ENCODE assay signal across 8 cellular contexts in the genomic region with DNA sequence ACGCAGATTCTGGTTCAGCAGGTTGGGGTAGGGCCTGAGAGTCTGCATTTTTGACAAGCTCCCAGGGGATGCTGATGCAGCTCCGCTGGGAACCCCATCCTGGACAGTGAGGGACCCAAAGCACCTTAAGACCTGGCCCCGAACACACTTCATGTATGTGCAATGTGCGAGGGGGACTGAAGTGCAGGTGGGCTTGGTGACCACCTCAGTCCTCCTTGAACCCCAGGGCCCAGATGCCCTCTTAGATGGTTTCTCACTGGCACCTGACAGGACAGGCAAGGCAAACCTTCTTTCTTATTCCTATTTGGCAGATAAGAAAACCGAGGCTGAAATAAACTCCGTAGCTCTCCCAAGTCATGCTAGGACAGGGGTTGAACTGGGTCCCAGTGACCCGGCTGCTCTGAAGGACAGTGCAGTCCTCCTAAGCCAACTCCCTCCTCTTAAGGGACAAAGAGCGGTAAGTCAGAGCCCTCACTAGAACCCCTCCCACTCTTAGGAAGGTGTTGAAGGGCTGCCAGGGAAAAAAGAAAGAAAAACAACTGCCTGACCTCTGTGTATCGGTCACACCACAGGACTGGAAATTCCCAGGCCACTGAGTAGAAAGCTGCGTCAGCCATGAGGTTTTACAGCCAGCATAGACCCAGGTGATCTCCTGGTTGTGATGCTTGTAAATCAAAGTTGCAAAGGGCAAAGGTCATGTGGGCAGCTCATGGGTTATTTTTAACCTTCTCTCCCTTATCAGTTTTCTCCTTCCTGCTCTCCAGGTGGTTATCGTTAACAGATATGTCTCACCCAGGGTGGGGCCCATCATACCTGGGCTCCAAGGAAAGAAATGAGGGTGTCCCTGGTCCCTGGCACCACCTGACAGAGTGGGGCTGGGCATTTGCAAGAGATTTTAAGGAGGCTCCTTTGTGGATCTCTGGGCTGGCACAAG.
A peak's percentile ranks its signal among the peaks of the same experiment; 100 is the strongest.
DNase-seq lines count a peak whose midpoint lies in the region; ATAC-seq lines count a peak whose summit lies in the region.

No MANE protein-coding gene starts in this region.

- peak overlapping the region; percentile 82 for H2BK12ac ChIP-seq in trophoblast cell (ENCODE audit: low read length)

- H3K14ac ChIP-seq in trophoblast cell (ENCODE audit: low read length), result peak overlapping the region; percentile 20

- H3K79me1 ChIP-seq in trophoblast cell (ENCODE audit: low read length), result peaks cover 14% of the 10 kb centered on the region

- no peak overlapping the region for H3K23ac ChIP-seq in trophoblast cell (ENCODE audit: low read length)

- no peaks in the 10 kb centered on the region for H3K9me3 Mint-ChIP-seq in effector memory CD8-positive, alpha-beta T cell
- H3K9me3 Mint-ChIP-seq in naive thymus-derived CD8-positive, alpha-beta T cell, result no peaks in the 10 kb centered on the region

- peak overlapping the region; percentile 54 for H3K18ac ChIP-seq in trophoblast cell (ENCODE audit: low read length)

- WGBS in trophoblast cell (ENCODE audit: extremely low coverage, insufficient coverage, insufficient read length), result no CpG with 5 or more reads among the region's 11 CpGs

- H4K12ac ChIP-seq in trophoblast cell (ENCODE audit: low read depth, low read length), result no peak overlapping the region

- no peak overlapping the region for H2AFZ ChIP-seq in trophoblast cell (ENCODE audit: insufficient read depth, low read length, poor library complexity)

- no peak overlapping the region for H3K4me2 ChIP-seq in trophoblast cell (ENCODE audit: low read length)

- H3K27me3 ChIP-seq in trophoblast cell (ENCODE audit: insufficient read depth, low read length), result no peaks in the 10 kb centered on the region

- no peaks in the 10 kb centered on the region for H3K36me3 Mint-ChIP-seq in effector memory CD8-positive, alpha-beta T cell (ENCODE audit: insufficient read depth)
- no peaks in the 10 kb centered on the region for H3K36me3 Mint-ChIP-seq in naive thymus-derived CD8-positive, alpha-beta T cell

- no peak overlapping the region for H3K9ac ChIP-seq in trophoblast cell (ENCODE audit: low read length)

- no peak overlapping the region for H3K4me3 ChIP-seq in trophoblast cell (ENCODE audit: low read depth, low read length)

- POLR2A ChIA-PET in naive thymus-derived CD8-positive, alpha-beta T cell (lab: Charles Lee), result no interaction called here

- H2AK5ac ChIP-seq in trophoblast cell (ENCODE audit: low read length), result peak overlapping the region; percentile 62

- H3K36me3 ChIP-seq in trophoblast cell (ENCODE audit: control insufficient read depth in 1 of 2, insufficient read depth in 2 of 2, low read length in 2 of 2), result no peaks in the 10 kb centered on the region

- no peaks in the 10 kb centered on the region for H3K9me3 ChIP-seq in trophoblast cell (ENCODE audit: insufficient read depth, low read depth, low read length)

- no peak overlapping the region for H3K4me3 Mint-ChIP-seq in effector memory CD8-positive, alpha-beta T cell
- H3K4me3 Mint-ChIP-seq in naive thymus-derived CD8-positive, alpha-beta T cell, result no peak overlapping the region

- H2BK120ac ChIP-seq in trophoblast cell (ENCODE audit: insufficient read depth, low read length, poor library complexity), result peak overlapping the region; percentile 27

- peak overlapping the region in 1 of 2 donors; percentile 23 for H3K27ac Mint-ChIP-seq in effector memory CD8-positive, alpha-beta T cell
- no peak overlapping the region for H3K27ac Mint-ChIP-seq in naive thymus-derived CD8-positive, alpha-beta T cell

- no peak overlapping the region for H2BK5ac ChIP-seq in trophoblast cell (ENCODE audit: low read depth, low read length, poor library complexity)

- peaks cover 2% of the 10 kb centered on the region for H3K79me2 ChIP-seq in trophoblast cell (ENCODE audit: control insufficient read depth, insufficient read depth, low read length, poor library complexity)

- H3K27ac ChIP-seq in trophoblast cell (ENCODE audit: low read depth, low read length) (no peak overlapping the region), substantia nigra (ENCODE audit: low read depth, low read length, poor library complexity, severe bottlenecking) (no peak overlapping the region)

- H3K4ac ChIP-seq in trophoblast cell (ENCODE audit: low read depth, low read length), result no peak overlapping the region

- peak; percentile 88 for ATAC-seq in GM18508 (IDR thresholded peaks at IDR 0.05; ENCODE audit: insufficient read depth, unreplicated experiment)
- peak; percentile 88 for ATAC-seq in effector memory CD8-positive, alpha-beta T cell (replicated peaks)
- ATAC-seq in naive thymus-derived CD8-positive, alpha-beta T cell, result no peak

- H4K8ac ChIP-seq in trophoblast cell (ENCODE audit: low read depth, low read length), result peak overlapping the region; percentile 44

- H3K27me3 Mint-ChIP-seq in effector memory CD8-positive, alpha-beta T cell, result peaks cover 0 to 13% of the 10 kb centered on the region in 2 donors
- peaks cover 0 to 5% (median 0%) of the 10 kb centered on the region in 5 donors for H3K27me3 Mint-ChIP-seq in naive thymus-derived CD8-positive, alpha-beta T cell

- H4K91ac ChIP-seq in trophoblast cell (ENCODE audit: low read depth, low read length), result peak overlapping the region; percentile 71

- H3K4me1 ChIP-seq in trophoblast cell (ENCODE audit: control insufficient read depth in 1 of 2, insufficient read depth in 2 of 2, low read length in 2 of 2), result peaks cover 14 to 21% of the 10 kb centered on the region in 2 experiments

- H3K4me1 Mint-ChIP-seq in effector memory CD8-positive, alpha-beta T cell (ENCODE audit: low read depth in 2 of 2), result peaks cover 5 to 10% of the 10 kb centered on the region in 2 donors
- H3K4me1 Mint-ChIP-seq in naive thymus-derived CD8-positive, alpha-beta T cell, result peaks cover 0 to 12% (median 0%) of the 10 kb centered on the region in 4 donors

- DNase-seq in H4 (ENCODE audit: low spot score) (peak; percentile 84), NCI-H2196 treated with DMSO at 0.1 percent for 48 hours (lab: John Stamatoyannopoulos, UW; ENCODE audit: unreplicated experiment) (peak; percentile 8), trophoblast cell (peak; percentile 81 to 84), substantia nigra (lab: John Stamatoyannopoulos, UW) (no peak), NCI-H774 (lab: John Stamatoyannopoulos, UW) (no peak)
- DNase-seq in effector memory CD8-positive, alpha-beta T cell, result peak in 1 of 3 experiments; percentile 7
- DNase-seq in naive thymus-derived CD8-positive, alpha-beta T cell, result no peak

Comparison
In these comparisons a context has a peak if more than half of its experiments do, and no peak if none do; other contexts are left out.
1. ATAC-seq: peak in GM18508 (single experiment) and effector memory CD8-positive, alpha-beta T cell (single experiment); none in naive thymus-derived CD8-positive, alpha-beta T cell (0 of 2).
2. DNase-seq: peak in H4 (single experiment), NCI-H2196 treated with DMSO at 0.1 percent for 48 hours (single experiment) and trophoblast cell (2 of 2); none in substantia nigra (0 of 49), NCI-H774 (single experiment) and naive thymus-derived CD8-positive, alpha-beta T cell (0 of 10).